Comparison of ENCODE assay signal across 8 cellular contexts in the genomic region with DNA sequence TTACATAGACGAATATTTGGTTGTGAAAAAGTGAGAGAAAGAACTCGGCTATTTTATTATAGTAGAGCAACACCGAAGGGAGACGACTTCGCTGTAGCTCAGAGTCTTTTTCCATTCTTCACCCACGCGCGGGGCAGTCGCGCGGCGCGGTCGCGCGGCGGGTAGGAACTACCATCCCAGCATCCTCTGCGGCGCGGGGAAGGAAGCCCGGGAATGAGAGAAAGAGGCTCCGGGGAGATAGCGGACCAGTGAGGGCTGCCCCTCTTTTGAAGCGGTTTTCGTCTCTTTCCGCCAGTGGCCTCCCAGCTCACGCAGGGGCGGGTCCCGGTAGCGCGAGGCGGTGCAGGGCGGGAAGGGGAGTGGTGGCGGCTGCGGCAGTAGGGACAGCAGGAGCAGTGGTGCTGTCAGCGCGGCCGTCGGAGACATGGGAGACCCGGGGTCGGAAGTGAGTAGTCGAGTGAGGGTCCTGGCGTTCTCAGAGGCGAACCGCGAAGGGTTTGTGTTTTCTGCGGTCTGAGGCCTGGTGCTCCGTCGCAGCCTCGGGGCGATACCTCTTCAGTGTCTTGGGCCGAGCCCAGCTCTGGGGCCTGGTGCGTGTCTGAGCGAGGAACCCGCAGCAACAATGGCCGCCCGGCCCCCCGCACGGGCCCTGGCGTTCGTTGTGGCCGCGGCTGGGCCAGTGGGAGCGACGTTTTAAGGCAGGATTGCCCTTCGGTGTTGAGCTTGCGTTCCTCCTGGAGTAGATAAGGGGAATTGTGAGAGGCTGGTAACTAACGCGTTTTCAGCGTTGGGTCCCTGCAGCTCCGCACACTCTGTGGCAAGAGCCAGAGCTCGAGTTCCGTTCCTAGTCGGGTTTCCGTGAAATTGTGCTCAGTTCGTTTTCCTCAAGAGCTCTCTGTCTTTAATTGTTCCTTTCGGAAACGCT. TPM values are rescaled to one million over a fixed set of nuclear protein-coding genes. Genes with fewer than 3 reads are reported as not detected.
DNase-seq lines count a peak whose midpoint lies in the region; TF ChIP-seq lines count a peak whose summit lies in the region.
"Not testable (repeated sequence)": the region's sequence is repeated elsewhere in the genome, so short reads cannot be mapped to it uniquely, and the experiment has no call there.

A gene with protein sequence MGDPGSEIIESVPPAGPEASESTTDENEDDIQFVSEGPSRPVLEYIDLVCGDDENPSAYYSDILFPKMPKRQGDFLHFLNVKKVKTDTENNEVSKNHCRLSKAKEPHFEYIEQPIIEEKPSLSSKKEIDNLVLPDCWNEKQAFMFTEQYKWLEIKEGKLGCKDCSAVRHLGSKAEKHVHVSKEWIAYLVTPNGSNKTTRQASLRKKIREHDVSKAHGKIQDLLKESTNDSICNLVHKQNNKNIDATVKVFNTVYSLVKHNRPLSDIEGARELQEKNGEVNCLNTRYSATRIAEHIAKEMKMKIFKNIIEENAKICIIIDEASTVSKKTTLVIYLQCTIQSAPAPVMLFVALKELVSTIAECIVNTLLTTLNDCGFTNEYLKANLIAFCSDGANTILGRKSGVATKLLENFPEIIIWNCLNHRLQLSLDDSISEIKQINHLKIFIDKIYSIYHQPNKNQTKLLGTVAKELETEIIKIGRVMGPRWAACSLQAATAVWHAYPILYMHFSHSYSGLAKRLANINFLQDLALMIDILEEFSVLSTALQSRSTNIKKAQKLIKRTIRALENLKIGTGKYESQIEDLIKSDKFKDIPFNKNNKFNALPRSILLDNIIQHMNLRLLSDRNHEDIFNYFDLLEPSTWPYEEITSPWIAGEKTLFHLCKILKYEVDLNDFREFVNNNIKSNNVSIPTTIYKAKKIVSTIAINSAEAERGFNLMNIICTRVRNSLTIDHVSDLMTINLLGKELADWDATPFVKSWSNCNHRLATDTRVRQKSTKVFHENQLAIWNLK (plus strand): TSS at position 362 of the 925 bp plus-strand sequence. CDS start 63 bp downstream, at position 425.

- H2AFZ ChIP-seq in osteoblast (ENCODE audit: low read length), result peak within 1 kb of the TSS; percentile 86

- H3K36me3 ChIP-seq in SK-N-MC (ENCODE audit: insufficient read depth, low read length) (peaks cover 36% of the 10 kb centered on the region), osteoblast (ENCODE audit: insufficient read depth, low read length) (peaks cover 17% of the 10 kb centered on the region)
- H3K36me3 ChIP-seq in testis (ENCODE audit: low read depth, missing control alignments), result not testable (repeated sequence)

- H3K4me3 Mint-ChIP-seq in HFFc6, result peak within 1 kb of the TSS; percentile 92
- H3K4me3 Mint-ChIP-seq in activated naive CD4-positive, alpha-beta T cell treated with anti-CD3 and anti-CD28 coated beads, Interleukin-2, amount 10 ng/mL, durations not matched to agents 7 days and 5 days, result peak within 1 kb of the TSS; percentile 90

- H3K4me1 Mint-ChIP-seq in HFFc6 (ENCODE audit: low read depth), result peaks cover 35% of the 10 kb centered on the region
- H3K4me1 Mint-ChIP-seq in activated naive CD4-positive, alpha-beta T cell treated with anti-CD3 and anti-CD28 coated beads, Interleukin-2, amount 10 ng/mL, durations not matched to agents 7 days and 5 days, result peaks cover 35% of the 10 kb centered on the region

- H3K4me3 ChIP-seq in SK-N-MC, result peak within 1 kb of the TSS; percentile 79
- H3K4me3 ChIP-seq in osteoblast (ENCODE audit: insufficient read depth, low read length), result peak within 1 kb of the TSS; percentile 76
- H3K4me3 ChIP-seq in testis, result peak within 1 kb of the TSS; percentile 64 to 67

- 0 to 2% methylated on average over 29 to 46 of the region's 78 CpGs for WGBS in testis, 2 donors

- H3K4me2 ChIP-seq in osteoblast (ENCODE audit: insufficient read depth, low read length), result peak within 1 kb of the TSS; percentile 93

- not testable (repeated sequence) for H3K9me3 ChIP-seq in SK-N-MC (ENCODE audit: low read depth, low read length); osteoblast (ENCODE audit: low read depth, low read length); testis

- peaks cover 17% of the 10 kb centered on the region for H3K27me3 Mint-ChIP-seq in HFFc6 (ENCODE audit: insufficient read depth)
- peaks cover 41% of the 10 kb centered on the region for H3K27me3 Mint-ChIP-seq in activated naive CD4-positive, alpha-beta T cell treated with anti-CD3 and anti-CD28 coated beads, Interleukin-2, amount 10 ng/mL, durations not matched to agents 7 days and 5 days

- H3K4me1 ChIP-seq in osteoblast (ENCODE audit: insufficient read depth, low read length); testis: not testable (repeated sequence)

- not testable (repeated sequence) for H3K27me3 ChIP-seq in osteoblast (ENCODE audit: insufficient read depth, low read length); testis

- intact Hi-C loops in testis (cut with DNase I; ENCODE audit: low total_unique reads), result not testable (repeated sequence)

- DNase-seq in GM04503 (ENCODE audit: low read depth) (peak; percentile 68), HFFc6 (peak; percentile 90), NAMALWA (ENCODE audit: low spot score) (peak; percentile 90), SK-N-MC (ENCODE audit: low read depth, low spot score) (peak; percentile 63), globus pallidus (ENCODE audit: low spot score) (peak; percentile 94), osteoblast (ENCODE audit: insufficient read length, low spot score, missing footprints) (peak; percentile 93), testis (peak; percentile 95)
- DNase-seq in activated naive CD4-positive, alpha-beta T cell treated with anti-CD3 and anti-CD28 coated beads, Interleukin-2, amount 10 ng/mL, durations not matched to agents 7 days and 5 days, result peak; percentile 89

- not testable (repeated sequence) for H4K20me1 ChIP-seq in osteoblast (ENCODE audit: insufficient read depth, low read length)

- not testable (repeated sequence) for TF ChIP-seq CTCF in HFFc6 (IDR thresholded peaks at IDR 0.05); osteoblast (IDR thresholded peaks at IDR 0.05; ENCODE audit: extremely low read depth, low read depth, low read length); testis (IDR thresholded peaks at IDR 0.05)

- peaks cover 29% of the 10 kb centered on the region for H3K36me3 Mint-ChIP-seq in HFFc6 (ENCODE audit: low read depth)
- peaks cover 27% of the 10 kb centered on the region for H3K36me3 Mint-ChIP-seq in activated naive CD4-positive, alpha-beta T cell treated with anti-CD3 and anti-CD28 coated beads, Interleukin-2, amount 10 ng/mL, durations not matched to agents 7 days and 5 days

- H3K9ac ChIP-seq in SK-N-MC (ENCODE audit: insufficient read length), result peak within 1 kb of the TSS; percentile 85

- not testable (repeated sequence) for H3K9me3 Mint-ChIP-seq in HFFc6; activated naive CD4-positive, alpha-beta T cell treated with anti-CD3 and anti-CD28 coated beads, Interleukin-2, amount 10 ng/mL, durations not matched to agents 7 days and 5 days

- peak within 1 kb of the TSS; percentile 69 for H3K27ac ChIP-seq in SK-N-MC
- peak within 1 kb of the TSS; percentile 54 for H3K27ac ChIP-seq in osteoblast (ENCODE audit: low read depth, low read length)
- H3K27ac ChIP-seq in testis, result peak within 1 kb of the TSS; percentile 44 to 66

- peaks cover 33% of the 10 kb centered on the region for H3K79me2 ChIP-seq in osteoblast (ENCODE audit: insufficient read depth, low read length)

- TF ChIP-seq POLR2A in testis (IDR thresholded peaks at IDR 0.05), result not testable (repeated sequence)

- peak within 1 kb of the TSS; percentile 78 for H3K27ac Mint-ChIP-seq in HFFc6
- peak within 1 kb of the TSS; percentile 85 for H3K27ac Mint-ChIP-seq in activated naive CD4-positive, alpha-beta T cell treated with anti-CD3 and anti-CD28 coated beads, Interleukin-2, amount 10 ng/mL, durations not matched to agents 7 days and 5 days

- CTCF ChIA-PET in activated naive CD4-positive, alpha-beta T cell treated with anti-CD3 and anti-CD28 coated beads, Interleukin-2, amount 10 ng/mL, durations not matched to agents 7 days and 5 days (lab: Charles Lee), result not testable (repeated sequence)

RNA-seq across cellular contexts. Expression of the gene that starts here (rescaled TPM):
- 10 to 100 TPM; 14.1 to 18.6 (median 16.4) TPM for total RNA-seq in HFFc6 (2021; fragmentation: NEBNext Ultra II Directional; extraction: Animal tissue kit (Norgen Biotek cat#: 25700))
- total RNA-seq in osteoblast, result 17.4 and 20.0 TPM in 2 replicates
- 10 to 100 TPM; 11.0 to 12.7 TPM for total RNA-seq in testis
- polyA plus RNA-seq in testis (ENCODE audit: insufficient read depth, low read depth, low replicate concordance), result 6.7 TPM

Comparison
In these comparisons a context has a peak if more than half of its experiments do, and no peak if none do; other contexts are left out.
1. Peak in every context shown above with its lines: DNase-seq, H3K4me3 ChIP-seq and H3K27ac ChIP-seq.